Comparison of ENCODE assay signal across 8 cellular contexts in the genomic region with DNA sequence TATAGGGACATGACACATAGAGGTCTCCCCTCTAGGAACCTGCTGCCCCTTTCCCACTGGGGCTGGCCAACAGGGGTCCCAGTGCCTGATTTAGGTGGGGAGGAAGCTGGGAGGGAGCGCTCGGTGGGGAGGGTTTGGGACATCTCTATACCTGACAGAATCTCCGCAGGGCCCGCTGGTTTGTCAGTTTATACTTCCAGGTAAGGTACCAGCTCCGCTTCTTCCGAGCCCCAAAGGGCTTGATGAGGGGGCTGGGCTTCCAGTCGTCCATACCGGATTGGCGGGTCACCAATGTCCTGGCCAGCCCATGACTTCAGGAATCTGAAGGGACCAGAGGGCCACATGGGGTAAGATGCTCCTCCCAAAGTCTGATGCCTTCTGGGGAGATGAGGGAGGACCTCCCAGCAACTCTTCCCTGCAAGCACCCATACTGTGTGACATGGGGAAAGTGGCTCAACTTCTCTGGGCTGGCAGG. TPM values are rescaled to one million over a fixed set of nuclear protein-coding genes. Genes with fewer than 3 reads are reported as not detected.
DNase-seq lines count a peak whose midpoint lies in the region; ATAC-seq, FAIRE-seq and TF ChIP-seq lines count a peak whose summit lies in the region.

No MANE protein-coding gene starts in this region.

- H3K4me2 ChIP-seq in A549: peak overlapping the region; percentile 99

- H3K4me3 ChIP-seq in A549 (peak overlapping the region; percentile 74), breast epithelium (peak overlapping the region; percentile 74 to 91 (median 81)), mesodermal cell (ENCODE audit: extremely low read depth, insufficient read depth, low read length, poor library complexity, severe bottlenecking) (peak overlapping the region; percentile 72)

- H3K27ac ChIP-seq in A549: peak overlapping the region; percentile 97 to 98
- peak overlapping the region; percentile 71 to 78 for H3K27ac ChIP-seq in breast epithelium
- H3K27ac ChIP-seq in mesodermal cell (ENCODE audit: low read depth, low read length, severe bottlenecking): peak overlapping the region; percentile 23

- no peak for TF ChIP-seq RAD21 in A549 (conservative IDR thresholded peaks at IDR 0.05 in 1 of 2, IDR thresholded peaks at IDR 0.05 in 1 of 2)

- WGBS in A549 (ENCODE audit: missing lambda C conversion rate): 83% methylated on average over 2 of the region's 9 CpGs
- WGBS in mesodermal cell (ENCODE audit: insufficient coverage in 2 of 2), 2 experiments: 68 to 71% methylated on average over 7 to 9 of the region's 9 CpGs

- POLR2A ChIA-PET in A549 (lab: Yijun Ruan, JAX): interaction anchor here (1.4 kb wide), 1 partner anchor 26 kb away, joined by 4 read pairs; no protein-coding TSS in a partner anchor

- intact Hi-C loops in breast epithelium (cut with DNase I; ENCODE audit: low total_unique reads): no loop called here

- no peaks in the 10 kb centered on the region for H3K36me3 ChIP-seq in breast epithelium
- H3K36me3 ChIP-seq in mesodermal cell (ENCODE audit: control insufficient read depth, insufficient read depth, low read length): peaks cover 30% of the 10 kb centered on the region

- CTCF ChIA-PET in A549 (lab: Yijun Ruan, JAX): no interaction called here

- TF ChIP-seq POLR2A in A549 (IDR thresholded peaks at IDR 0.05; ENCODE audit: low read length): no peak
- no peak for TF ChIP-seq POLR2A in breast epithelium (IDR thresholded peaks at IDR 0.05)

- H3K9me3 ChIP-seq in A549: no peaks in the 10 kb centered on the region
- no peaks in the 10 kb centered on the region for H3K9me3 ChIP-seq in breast epithelium
- no peaks in the 10 kb centered on the region for H3K9me3 ChIP-seq in mesodermal cell (ENCODE audit: control insufficient read depth, low read length)

- DNase-seq in A549 (ENCODE audit: low read depth in 1 of 2, low spot score in 1 of 2): no peak
- DNase-seq in breast epithelium (ENCODE audit: low spot score in 2 of 2): no peak
- DNase-seq in OCI-M2 (lab: John Stamatoyannopoulos, UW; ENCODE audit: unreplicated experiment): no peak
- DNase-seq in GOT3 (lab: John Stamatoyannopoulos, UW): no peak
- no peak for DNase-seq in stimulated activated naive CD4-positive, alpha-beta T cell (lab: John Stamatoyannopoulos, UW)

- TF ChIP-seq CTCF in A549 (IDR thresholded peaks at IDR 0.05) (no peak), breast epithelium (IDR thresholded peaks at IDR 0.05) (no peak)

- no peaks in the 10 kb centered on the region for H3K27me3 ChIP-seq in breast epithelium

- FAIRE-seq in A549 (lab: Jason Lieb, UNC): no peak

- ATAC-seq in A549 (peak in 1 of 2 experiments; percentile 43; a peak in 3 of 6 replicates), HG02884 (IDR thresholded peaks at IDR 0.05; ENCODE audit: unreplicated experiment) (peak; percentile 11), HG02623 (IDR thresholded peaks at IDR 0.05; ENCODE audit: unreplicated experiment) (no peak)

- TF ChIP-seq EP300 in A549 (IDR thresholded peaks at IDR 0.05): no peak

- H3K4me1 ChIP-seq in A549: peaks cover 9% of the 10 kb centered on the region; the same call in 1 of the 3 replicates
- peaks cover 0 to 12% of the 10 kb centered on the region in 2 donors for H3K4me1 ChIP-seq in breast epithelium
- peaks cover 3% of the 10 kb centered on the region for H3K4me1 ChIP-seq in mesodermal cell (ENCODE audit: control insufficient read depth, insufficient read depth, low read length, poor library complexity, severe bottlenecking)

TF ChIP-seq in A549, 52 proteins besides CTCF, POLR2A, EP300 and RAD21:
- peak; percentile 73 for TF ChIP-seq ZFP36 (IDR thresholded peaks at IDR 0.05; ENCODE audit: borderline replicate concordance, partially characterized antibody)
- no peak for TF ChIP-seq RARB (CRISPR knock-in tag; IDR thresholded peaks at IDR 0.05)

RNA-seq across cellular contexts. Expression of a gene that starts 0.6 kb away (rescaled TPM):
- polyA plus RNA-seq in A549 (2011; rRNA removed): 33.5 and 39.5 TPM in 2 replicates
- 44.3 and 53.4 TPM in 2 replicates for polyA plus RNA-seq in A549 (2012; cell fraction: cytosol; rRNA removed)
- 67.7 and 76.5 TPM in 2 replicates for polyA plus RNA-seq in A549 (2012; cell fraction: nucleus; rRNA removed)
- 32.4 to 33.4 TPM (median 33.1 TPM) in 3 replicates for polyA plus RNA-seq in A549 (2017; fragmentation: RNase III; extraction: RNeasy Plus Mini Kit Qiagen cat#74134 plus additional on column Dnase treatment)
- polyA minus RNA-seq in A549 (2011; rRNA and poly(A)+ RNA removed): 51.7 and 54.5 TPM in 2 replicates
- 10 to 100 TPM; 37.6 to 47.4 (median 42.3) TPM for total RNA-seq in breast epithelium
- 83.2 TPM for polyA plus RNA-seq in mesodermal cell (2013, experiment 1 of 2)
- polyA plus RNA-seq in mesodermal cell (2013, experiment 2 of 2): 65.8 TPM

RNA-seq across cellular contexts. Expression of a gene that starts 5.5 kb away (rescaled TPM):
- polyA plus RNA-seq in A549 (2011; rRNA removed): not detected in 2 replicates
- not detected in 2 replicates for polyA plus RNA-seq in A549 (2012; cell fraction: cytosol; rRNA removed)
- polyA plus RNA-seq in A549 (2012; cell fraction: nucleus; rRNA removed): not detected in 2 replicates
- polyA plus RNA-seq in A549 (2017; fragmentation: RNase III; extraction: RNeasy Plus Mini Kit Qiagen cat#74134 plus additional on column Dnase treatment): not detected in 3 replicates
- polyA minus RNA-seq in A549 (2011; rRNA and poly(A)+ RNA removed): not detected in 2 replicates
- 1 to 10 TPM; 2.7 to 5.9 (median 4.2) TPM for total RNA-seq in breast epithelium
- polyA plus RNA-seq in mesodermal cell (2013, experiment 1 of 2): 1.8 TPM
- 1.5 TPM for polyA plus RNA-seq in mesodermal cell (2013, experiment 2 of 2)

RNA-seq across cellular contexts. Expression of a gene that starts 21.3 kb away (rescaled TPM):
- polyA plus RNA-seq in A549 (2011; rRNA removed) (not detected in 2 replicates), A549 (2017; fragmentation: RNase III; extraction: RNeasy Plus Mini Kit Qiagen cat#74134 plus additional on column Dnase treatment) (not detected in 3 replicates)
- polyA plus RNA-seq in A549 (2012; cell fraction: cytosol; rRNA removed): not detected in 2 replicates
- not detected in 2 replicates for polyA plus RNA-seq in A549 (2012; cell fraction: nucleus; rRNA removed)
- not detected in 2 replicates for polyA minus RNA-seq in A549 (2011; rRNA and poly(A)+ RNA removed)
- total RNA-seq in breast epithelium: not detected
- polyA plus RNA-seq in mesodermal cell (2013, experiment 1 of 2): not detected
- polyA plus RNA-seq in mesodermal cell (2013, experiment 2 of 2): not detected

RNA-seq across cellular contexts. Expression of a gene that starts 22.7 kb away (rescaled TPM):
- 2.1 and 3.1 TPM in 2 replicates for polyA plus RNA-seq in A549 (2011; rRNA removed)
- polyA plus RNA-seq in A549 (2012; cell fraction: cytosol; rRNA removed): 1.6 TPM in 2 replicates
- polyA plus RNA-seq in A549 (2012; cell fraction: nucleus; rRNA removed): 2.3 and 2.6 TPM in 2 replicates
- 1.8 to 3.1 TPM (median 2.1 TPM) in 3 replicates for polyA plus RNA-seq in A549 (2017; fragmentation: RNase III; extraction: RNeasy Plus Mini Kit Qiagen cat#74134 plus additional on column Dnase treatment)
- polyA minus RNA-seq in A549 (2011; rRNA and poly(A)+ RNA removed): 1.7 and 1.8 TPM in 2 replicates
- total RNA-seq in breast epithelium: 10 to 100 TPM in 1 of 3 donors, 1 to 10 TPM in 1, under 1 TPM in 1; 0.48 to 26.2 (median 8.9) TPM
- polyA plus RNA-seq in mesodermal cell (2013, experiment 1 of 2): 0.52 TPM
- polyA plus RNA-seq in mesodermal cell (2013, experiment 2 of 2): 0.51 TPM

RNA-seq across cellular contexts. Expression of a gene that starts 50.0 kb away (rescaled TPM):
- 10.0 and 10.9 TPM in 2 replicates for polyA plus RNA-seq in A549 (2011; rRNA removed)
- polyA plus RNA-seq in A549 (2012; cell fraction: cytosol; rRNA removed): 19.7 TPM in 2 replicates
- 58.5 and 65.2 TPM in 2 replicates for polyA plus RNA-seq in A549 (2012; cell fraction: nucleus; rRNA removed)
- polyA plus RNA-seq in A549 (2017; fragmentation: RNase III; extraction: RNeasy Plus Mini Kit Qiagen cat#74134 plus additional on column Dnase treatment): 12.7 to 14.0 TPM (median 14.0 TPM) in 3 replicates
- 11.4 and 15.0 TPM in 2 replicates for polyA minus RNA-seq in A549 (2011; rRNA and poly(A)+ RNA removed)
- total RNA-seq in breast epithelium: 1 to 10 TPM in 2 of 3 donors, not detected in 1; 1.8 to 4.9 TPM
- 16.1 TPM for polyA plus RNA-seq in mesodermal cell (2013, experiment 1 of 2)
- 16.5 TPM for polyA plus RNA-seq in mesodermal cell (2013, experiment 2 of 2)

Comparison
In these comparisons a context has a peak if more than half of its experiments do, and no peak if none do; other contexts are left out.
1. H3K27ac ChIP-seq: peak in every context shown above with its lines; median percentile 98 in A549; 74 in breast epithelium; 23 in mesodermal cell.